In the genomic region with DNA sequence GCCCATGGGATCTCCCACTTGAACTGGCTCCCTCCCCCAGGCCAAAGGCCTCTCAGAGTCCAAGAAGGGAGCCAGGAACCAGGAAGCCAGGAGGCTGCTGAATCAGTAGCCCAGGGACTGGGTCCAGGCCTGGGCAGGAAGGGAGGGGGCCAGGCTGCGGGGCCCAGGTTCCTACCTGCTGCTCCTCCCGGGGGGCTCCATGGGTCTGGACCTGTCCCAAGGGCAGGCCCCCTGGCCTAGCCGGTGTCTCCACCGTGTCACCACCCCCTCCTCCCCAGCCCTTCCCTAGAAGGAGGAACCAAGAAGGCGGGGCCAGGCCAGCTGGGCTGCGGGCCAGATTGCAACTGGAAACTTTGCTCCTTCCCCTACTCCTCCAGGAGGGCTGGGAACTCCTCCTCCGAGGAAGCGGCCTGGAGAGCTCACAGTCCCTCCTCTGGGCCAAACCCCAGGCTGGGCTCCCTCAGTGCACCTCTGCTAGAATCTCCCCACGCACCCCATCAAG, we compare ENCODE assay signal across 9 cellular contexts. TPM values are rescaled to one million over a fixed set of nuclear protein-coding genes. Genes with fewer than 3 reads are reported as not detected.
A peak's percentile ranks its signal among the peaks of the same experiment; 100 is the strongest.
DNase-seq lines count a peak whose midpoint lies in the region; ATAC-seq and TF ChIP-seq lines count a peak whose summit lies in the region.
"Had no signal": no experiment of that assay in that cellular context is flagged by ENCODE, and none has a peak within 500 bp of the region (broad histone marks: within the 10 kb centered on the region; RNA-seq: fewer than 3 reads in every experiment).

A gene (minus strand): TSS at position 264 of the 502 bp plus-strand sequence.

- DNase-seq in COLO829 (ENCODE audit: low spot score): peak; percentile 59
- DNase-seq in NCI-H2107 (lab: John Stamatoyannopoulos, UW): peak; percentile 59
- DNase-seq in breast epithelium (ENCODE audit: low spot score in 2 of 2): peak; percentile 67 to 78
- peak; percentile 24 for DNase-seq in smooth muscle cell (lab: John Stamatoyannopoulos, UW; ENCODE audit: unreplicated experiment)
- DNase-seq in activated CD4-positive, alpha-beta T cell treated with anti-CD3 and anti-CD28 coated beads for 48 hours: no peak
- DNase-seq in NCI-H187 (lab: John Stamatoyannopoulos, UW): no peak

- no peak within 1 kb of the TSS for H2AFZ ChIP-seq in smooth muscle cell (ENCODE audit: low read depth)

- H3K4me2 ChIP-seq in smooth muscle cell: peak within 1 kb of the TSS; percentile 82

- H3K79me2 ChIP-seq in smooth muscle cell (ENCODE audit: low read depth): no peaks in the 10 kb centered on the region

- H3K36me3 ChIP-seq in breast epithelium (no peaks in the 10 kb centered on the region), iPS-20b (ENCODE audit: insufficient read depth, low read depth, low read length) (no peaks in the 10 kb centered on the region), smooth muscle cell (ENCODE audit: low read depth) (no peaks in the 10 kb centered on the region)
- H3K36me3 ChIP-seq: neutrophil had no signal

- H3K4me1 ChIP-seq in breast epithelium: peaks cover 0 to 4% of the 10 kb centered on the region in 2 donors
- no peaks in the 10 kb centered on the region; the same call in 1 of the 2 replicates for H3K4me1 ChIP-seq in iPS-20b (ENCODE audit: insufficient read depth, low read length)
- H3K4me1 ChIP-seq in smooth muscle cell (ENCODE audit: low read depth): no peaks in the 10 kb centered on the region

- TF ChIP-seq POLR2A in breast epithelium (IDR thresholded peaks at IDR 0.05): no peak

- no peak for TF ChIP-seq CTCF in breast epithelium (IDR thresholded peaks at IDR 0.05)
- TF ChIP-seq CTCF in smooth muscle cell (IDR thresholded peaks at IDR 0.05; ENCODE audit: borderline replicate concordance, insufficient read depth, poor library complexity, severe bottlenecking): no peak

- intact Hi-C loops in breast epithelium (cut with DNase I; ENCODE audit: low total_unique reads): no loop called here

- H4K20me1 ChIP-seq in smooth muscle cell (ENCODE audit: low read depth): no peaks in the 10 kb centered on the region

- ATAC-seq in GM21737 (IDR thresholded peaks at IDR 0.05; ENCODE audit: unreplicated experiment): no peak

- 31% methylated on average over 8 of the region's 9 CpGs for WGBS in smooth muscle cell (ENCODE audit: low lambda C conversion rate)

- H3K9ac ChIP-seq in iPS-20b (ENCODE audit: low read depth, low read length): no peak within 1 kb of the TSS; the same call in 1 of the 2 replicates
- no peak within 1 kb of the TSS for H3K9ac ChIP-seq in smooth muscle cell (ENCODE audit: low read depth)

- H3K4me3 ChIP-seq in breast epithelium (peak within 1 kb of the TSS; percentile 39 to 63 (median 42)), iPS-20b (ENCODE audit: low read length) (peak within 1 kb of the TSS; percentile 29; the same call in 1 of the 2 replicates), smooth muscle cell (peak within 1 kb of the TSS; percentile 32)

- no peaks in the 10 kb centered on the region for H3F3A ChIP-seq in smooth muscle cell (ENCODE audit: low read depth)

- H3K27me3 ChIP-seq in breast epithelium (peaks cover 2 to 54% of the 10 kb centered on the region in 2 donors), iPS-20b (ENCODE audit: insufficient read depth, low read length) (no peaks in the 10 kb centered on the region), smooth muscle cell (ENCODE audit: low read depth) (no peaks in the 10 kb centered on the region)
- H3K27me3 ChIP-seq: neutrophil had no signal

- H3K9me3 ChIP-seq in breast epithelium: no peaks in the 10 kb centered on the region
- H3K9me3 ChIP-seq in iPS-20b (ENCODE audit: insufficient read depth, low read depth, low read length): no peaks in the 10 kb centered on the region
- no peaks in the 10 kb centered on the region for H3K9me3 ChIP-seq in smooth muscle cell (replicated peaks; ENCODE audit: low read depth)
- H3K9me3 ChIP-seq: neutrophil had no signal

- H3K27ac ChIP-seq in breast epithelium (peak within 1 kb of the TSS; percentile 68 to 88), iPS-20b (ENCODE audit: low read length) (no peak within 1 kb of the TSS), smooth muscle cell (ENCODE audit: low read depth) (peak within 1 kb of the TSS; percentile 43)
- H3K27ac ChIP-seq: neutrophil had no signal

RNA-seq across cellular contexts. Expression of the gene that starts here (rescaled TPM):
- total RNA-seq in breast epithelium (10 to 100 TPM; 16.7 to 18.7 (median 18.3) TPM), smooth muscle cell (3.8 and 6.9 TPM in 2 replicates)
- polyA plus RNA-seq in smooth muscle cell: 4.2 and 5.2 TPM in 2 replicates

Comparison
In these comparisons a context has a peak if more than half of its experiments do, and no peak if none do; other contexts are left out.
1. DNase-seq: peak in COLO829 (single experiment), NCI-H2107 (single experiment), breast epithelium (2 of 2) and smooth muscle cell (single experiment); none in activated CD4-positive, alpha-beta T cell treated with anti-CD3 and anti-CD28 coated beads for 48 hours (single experiment) and NCI-H187 (0 of 2).
2. Peak in every context shown above with its lines, with median percentiles within 50 percentile points of each other: H3K4me3 ChIP-seq.